ENCODE assay signal across 8 cellular contexts in the genomic region with DNA sequence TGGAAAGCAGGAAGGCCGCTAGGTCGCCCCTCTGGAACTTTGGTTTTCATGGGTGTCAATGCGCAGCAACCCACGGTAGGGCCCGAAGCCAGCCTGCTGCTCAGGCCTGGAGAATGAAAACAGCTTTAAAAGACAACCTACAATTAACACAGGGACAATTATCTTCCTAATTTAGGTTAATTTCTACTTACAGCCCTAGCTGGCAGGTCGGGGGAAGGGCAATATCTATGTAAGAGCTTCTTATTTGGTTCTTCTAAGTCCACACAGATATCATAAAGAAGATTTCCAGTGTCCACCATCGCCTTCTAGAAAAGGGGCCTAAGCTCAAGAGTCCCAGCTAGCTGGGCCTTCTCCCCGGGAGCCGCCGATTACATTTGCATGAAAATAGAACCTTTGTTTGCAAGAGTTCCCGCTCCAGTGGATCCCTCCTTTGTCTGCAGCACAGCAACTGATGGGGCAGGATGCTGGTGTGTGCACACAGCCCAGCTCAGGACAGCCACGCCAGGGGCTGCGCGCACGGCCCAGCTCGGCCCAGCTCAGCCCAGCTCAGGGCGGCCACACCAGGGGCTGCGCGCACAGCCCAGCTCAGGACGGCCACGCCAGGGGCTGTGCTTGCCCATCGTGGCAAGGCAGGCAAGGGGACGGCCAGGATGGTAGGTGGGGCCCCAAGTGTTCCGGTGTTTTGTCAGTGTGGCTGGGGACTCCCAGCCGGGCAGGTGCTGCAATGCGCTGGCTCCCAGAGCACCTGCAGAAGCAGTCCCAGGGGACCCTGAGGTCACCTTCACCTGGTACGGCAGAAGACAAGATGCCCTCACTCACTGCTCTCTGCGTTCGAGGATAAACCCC.
A peak's percentile ranks its signal among the peaks of the same experiment; 100 is the strongest.
DNase-seq lines count a peak whose midpoint lies in the region; ATAC-seq and TF ChIP-seq lines count a peak whose summit lies in the region.

No MANE protein-coding gene starts in this region.

- no peaks in the 10 kb centered on the region for H3K9me3 ChIP-seq in OCI-LY7 (ENCODE audit: low read length)

- peak overlapping the region; percentile 46; the same call in 2 of the 3 replicates for H3K4me3 Mint-ChIP-seq in GM23338

- H3K27me3 ChIP-seq in GM23338 (ENCODE audit: insufficient read depth), result no peaks in the 10 kb centered on the region

- H3K4me3 ChIP-seq in GM23338 (peak overlapping the region; percentile 36), OCI-LY7 (ENCODE audit: low read depth, low read length, poor library complexity, severe bottlenecking) (no peak overlapping the region)

- POLR2A ChIA-PET in OCI-LY7 (lab: Charles Lee), result no interaction called here

- H3K9me2 ChIP-seq in GM23338 (ENCODE audit: insufficient read depth) (no peaks in the 10 kb centered on the region), OCI-LY7 (ENCODE audit: insufficient read depth, low read length) (no peaks in the 10 kb centered on the region)

- peak overlapping the region; percentile 73 for H3K4me2 ChIP-seq in GM23338
- peak overlapping the region; percentile 23 for H3K4me2 ChIP-seq in OCI-LY7 (ENCODE audit: low read length)

- TF ChIP-seq CTCF in GM23338 (conservative IDR thresholded peaks at IDR 0.05; ENCODE audit: low read depth in 2 of 2) (no peak), OCI-LY7 (conservative IDR thresholded peaks at IDR 0.05; ENCODE audit: low read length) (no peak)

- H3K27me3 Mint-ChIP-seq in GM23338 (ENCODE audit: insufficient read depth, low read depth, poor library complexity), result peaks cover 29% of the 10 kb centered on the region

- no TSS peak for BruUV-seq in OCI-LY7 (replicated peaks; lab: Mats Ljungman, UMichigan)

- peak; percentile 94 for DNase-seq in GM23338 (ENCODE audit: low spot score)
- DNase-seq in OCI-LY7 (ENCODE audit: low spot score), result peak; percentile 89
- DNase-seq in hippocampal formation (lab: John Stamatoyannopoulos, UW), result peak; percentile 59 to 67
- DNase-seq in sciatic nerve (ENCODE audit: low spot score), result peak; percentile 55
- no peak for DNase-seq in T-helper 2 cell
- DNase-seq in activated gamma-delta T cell (lab: John Stamatoyannopoulos, UW), result no peak

- peaks cover 7% of the 10 kb centered on the region; the same call in 1 of the 2 replicates for H3F3A ChIP-seq in GM23338 (replicated peaks; ENCODE audit: low read depth)

- H3K27ac ChIP-seq in GM23338 (ENCODE audit: low read depth), result peak overlapping the region; percentile 94
- no peak overlapping the region for H3K27ac ChIP-seq in OCI-LY7 (ENCODE audit: low read depth, low read length, poor library complexity, severe bottlenecking)

- H3K4me1 ChIP-seq in GM23338 (ENCODE audit: insufficient read depth) (peaks cover 58% of the 10 kb centered on the region), OCI-LY7 (ENCODE audit: insufficient read depth, low read length, poor library complexity, severe bottlenecking) (peaks cover 16% of the 10 kb centered on the region)

- intact Hi-C loops in OCI-LY7 (cut with micrococcal nuclease; ENCODE audit: unreplicated experiment), result loop anchor here (5.0 kb wide), 1 partner anchor 149 kb away; no protein-coding TSS in a partner anchor
- intact Hi-C loops in sciatic nerve (cut with DNase I), result no loop called here

- CTCF ChIA-PET in OCI-LY7 (lab: Charles Lee; ENCODE audit: unreplicated experiment), result no interaction called here

- H3K4me1 Mint-ChIP-seq in GM23338, result peaks cover 86% of the 10 kb centered on the region

- peak overlapping the region; percentile 94 for H3K27ac Mint-ChIP-seq in GM23338

- H2AFZ ChIP-seq in GM23338 (no peak overlapping the region), OCI-LY7 (ENCODE audit: low read length) (no peak overlapping the region)

- H3K36me3 ChIP-seq in GM23338 (ENCODE audit: insufficient read depth), result no peaks in the 10 kb centered on the region
- no peaks in the 10 kb centered on the region for H3K36me3 ChIP-seq in OCI-LY7 (ENCODE audit: insufficient read depth, low read length)

- H4K20me1 ChIP-seq in GM23338 (replicated peaks; ENCODE audit: insufficient read depth) (no peaks in the 10 kb centered on the region; the same call in 1 of the 2 replicates), OCI-LY7 (ENCODE audit: insufficient read depth, low read length) (peaks cover 24% of the 10 kb centered on the region)

- H3K79me2 ChIP-seq in GM23338 (replicated peaks; ENCODE audit: insufficient read depth) (peaks cover 74% of the 10 kb centered on the region), OCI-LY7 (ENCODE audit: insufficient read depth, low read depth, low read length) (no peaks in the 10 kb centered on the region)

- no peaks in the 10 kb centered on the region for H3K9me3 Mint-ChIP-seq in GM23338

- no peaks in the 10 kb centered on the region for H3K36me3 Mint-ChIP-seq in GM23338 (ENCODE audit: low read depth)

- ATAC-seq in GM23338 (peak; percentile 91), sciatic nerve (peak; percentile 18), GM19324 (IDR thresholded peaks at IDR 0.05; ENCODE audit: low FRiP score, unreplicated experiment) (no peak), HG03196 (IDR thresholded peaks at IDR 0.05; ENCODE audit: unreplicated experiment) (no peak)

TF ChIP-seq in GM23338, 12 proteins besides CTCF, POLR2A, EP300 and RAD21:
- TF ChIP-seq NANOG (IDR thresholded peaks at IDR 0.05; ENCODE audit: borderline replicate concordance), result 0 out of 2 replicates have a peak, but pooled peaks have one; percentile 27
- TF ChIP-seq JUNB (IDR thresholded peaks at IDR 0.05; ENCODE audit: unreplicated experiment), result no peak
- no peak for TF ChIP-seq POLR2AphosphoS5 (IDR thresholded peaks at IDR 0.05; ENCODE audit: low read depth)
- TF ChIP-seq CREB1 (CRISPR knock-in tag; IDR thresholded peaks at IDR 0.05; ENCODE audit: low read depth), result no peak
- TF ChIP-seq ZNF331 (CRISPR knock-in tag; IDR thresholded peaks at IDR 0.05; ENCODE audit: low read depth), result no peak
- TF ChIP-seq EZH2phosphoT487 (IDR thresholded peaks at IDR 0.05; ENCODE audit: unreplicated experiment), result no peak
- TF ChIP-seq, protein P1, sequence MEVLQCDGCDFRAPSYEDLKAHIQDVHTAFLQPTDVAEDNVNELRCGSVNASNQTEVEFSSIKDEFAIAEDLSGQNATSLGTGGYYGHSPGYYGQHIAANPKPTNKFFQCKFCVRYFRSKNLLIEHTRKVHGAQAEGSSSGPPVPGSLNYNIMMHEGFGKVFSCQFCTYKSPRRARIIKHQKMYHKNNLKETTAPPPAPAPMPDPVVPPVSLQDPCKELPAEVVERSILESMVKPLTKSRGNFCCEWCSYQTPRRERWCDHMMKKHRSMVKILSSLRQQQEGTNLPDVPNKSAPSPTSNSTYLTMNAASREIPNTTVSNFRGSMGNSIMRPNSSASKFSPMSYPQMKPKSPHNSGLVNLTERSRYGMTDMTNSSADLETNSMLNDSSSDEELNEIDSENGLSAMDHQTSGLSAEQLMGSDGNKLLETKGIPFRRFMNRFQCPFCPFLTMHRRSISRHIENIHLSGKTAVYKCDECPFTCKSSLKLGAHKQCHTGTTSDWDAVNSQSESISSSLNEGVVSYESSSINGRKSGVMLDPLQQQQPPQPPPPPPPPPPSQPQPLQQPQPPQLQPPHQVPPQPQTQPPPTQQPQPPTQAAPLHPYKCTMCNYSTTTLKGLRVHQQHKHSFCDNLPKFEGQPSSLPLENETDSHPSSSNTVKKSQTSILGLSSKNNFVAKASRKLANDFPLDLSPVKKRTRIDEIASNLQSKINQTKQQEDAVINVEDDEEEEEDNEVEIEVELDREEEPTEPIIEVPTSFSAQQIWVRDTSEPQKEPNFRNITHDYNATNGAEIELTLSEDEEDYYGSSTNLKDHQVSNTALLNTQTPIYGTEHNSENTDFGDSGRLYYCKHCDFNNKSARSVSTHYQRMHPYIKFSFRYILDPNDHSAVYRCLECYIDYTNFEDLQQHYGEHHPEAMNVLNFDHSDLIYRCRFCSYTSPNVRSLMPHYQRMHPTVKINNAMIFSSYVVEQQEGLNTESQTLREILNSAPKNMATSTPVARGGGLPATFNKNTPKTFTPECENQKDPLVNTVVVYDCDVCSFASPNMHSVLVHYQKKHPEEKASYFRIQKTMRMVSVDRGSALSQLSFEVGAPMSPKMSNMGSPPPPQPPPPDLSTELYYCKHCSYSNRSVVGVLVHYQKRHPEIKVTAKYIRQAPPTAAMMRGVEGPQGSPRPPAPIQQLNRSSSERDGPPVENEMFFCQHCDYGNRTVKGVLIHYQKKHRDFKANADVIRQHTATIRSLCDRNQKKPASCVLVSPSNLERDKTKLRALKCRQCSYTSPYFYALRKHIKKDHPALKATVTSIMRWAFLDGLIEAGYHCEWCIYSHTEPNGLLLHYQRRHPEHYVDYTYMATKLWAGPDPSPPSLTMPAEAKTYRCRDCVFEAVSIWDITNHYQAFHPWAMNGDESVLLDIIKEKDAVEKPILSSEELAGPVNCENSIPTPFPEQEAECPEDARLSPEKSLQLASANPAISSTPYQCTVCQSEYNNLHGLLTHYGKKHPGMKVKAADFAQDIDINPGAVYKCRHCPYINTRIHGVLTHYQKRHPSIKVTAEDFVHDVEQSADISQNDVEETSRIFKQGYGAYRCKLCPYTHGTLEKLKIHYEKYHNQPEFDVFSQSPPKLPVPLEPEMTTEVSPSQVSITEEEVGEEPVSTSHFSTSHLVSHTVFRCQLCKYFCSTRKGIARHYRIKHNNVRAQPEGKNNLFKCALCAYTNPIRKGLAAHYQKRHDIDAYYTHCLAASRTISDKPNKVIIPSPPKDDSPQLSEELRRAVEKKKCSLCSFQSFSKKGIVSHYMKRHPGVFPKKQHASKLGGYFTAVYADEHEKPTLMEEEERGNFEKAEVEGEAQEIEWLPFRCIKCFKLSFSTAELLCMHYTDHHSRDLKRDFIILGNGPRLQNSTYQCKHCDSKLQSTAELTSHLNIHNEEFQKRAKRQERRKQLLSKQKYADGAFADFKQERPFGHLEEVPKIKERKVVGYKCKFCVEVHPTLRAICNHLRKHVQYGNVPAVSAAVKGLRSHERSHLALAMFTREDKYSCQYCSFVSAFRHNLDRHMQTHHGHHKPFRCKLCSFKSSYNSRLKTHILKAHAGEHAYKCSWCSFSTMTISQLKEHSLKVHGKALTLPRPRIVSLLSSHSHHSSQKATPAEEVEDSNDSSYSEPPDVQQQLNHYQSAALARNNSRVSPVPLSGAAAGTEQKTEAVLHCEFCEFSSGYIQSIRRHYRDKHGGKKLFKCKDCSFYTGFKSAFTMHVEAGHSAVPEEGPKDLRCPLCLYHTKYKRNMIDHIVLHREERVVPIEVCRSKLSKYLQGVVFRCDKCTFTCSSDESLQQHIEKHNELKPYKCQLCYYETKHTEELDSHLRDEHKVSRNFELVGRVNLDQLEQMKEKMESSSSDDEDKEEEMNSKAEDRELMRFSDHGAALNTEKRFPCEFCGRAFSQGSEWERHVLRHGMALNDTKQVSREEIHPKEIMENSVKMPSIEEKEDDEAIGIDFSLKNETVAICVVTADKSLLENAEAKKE (CRISPR knock-in tag; IDR thresholded peaks at IDR 0.05), result 0 out of 2 replicates have a peak, but pooled peaks have one; percentile 3
- TF ChIP-seq STAT1 (IDR thresholded peaks at IDR 0.05; ENCODE audit: unreplicated experiment), result no peak
TF ChIP-seq in GM23338: peak in this region for 2.

Comparison
In these comparisons a context has a peak if more than half of its experiments do, and no peak if none do; other contexts are left out.
1. ATAC-seq: peak in GM23338 (single experiment) and sciatic nerve (single experiment); none in GM19324 (single experiment) and HG03196 (single experiment).
2. DNase-seq: peak in GM23338 (single experiment), OCI-LY7 (single experiment), hippocampal formation (2 of 2) and sciatic nerve (single experiment); none in T-helper 2 cell (0 of 5) and activated gamma-delta T cell (single experiment).